ENCODE assay signal across 16 cellular contexts in genomic region chr2:150698016-150698661, GRCh38.
A peak's percentile ranks its signal among the peaks of the same experiment; 100 is the strongest.
DNase-seq lines count a peak whose midpoint lies in the region; ATAC-seq and TF ChIP-seq lines count a peak whose summit lies in the region.
"Had no signal": no experiment of that assay in that cellular context is flagged by ENCODE, and none has a peak within 500 bp of the region (broad histone marks: within the 10 kb centered on the region; RNA-seq: fewer than 3 reads in every experiment).

No MANE protein-coding gene starts in this region.

- H3K27ac Mint-ChIP-seq in osteocyte (ENCODE audit: unreplicated experiment) = peak overlapping the region; percentile 84
- H3K27ac Mint-ChIP-seq in activated T-helper 1 cell treated with anti-CD3 and anti-CD28 coated beads, Interleukin-12 subunit alpha, Interleukin-12 subunit beta, Interleukin-2, Interleukin-4 antibody, amounts not matched to agents 30 ng/mL and 10 ng/mL and 1 ng/mL, durations not matched to agents 14 hours and 24 hours and 36 hours = no peak overlapping the region
- H3K27ac Mint-ChIP-seq: activated naive CD8-positive, alpha-beta T cell treated with anti-CD3 and anti-CD28 coated beads, Interleukin-2, amount 50 U/mL, for 24 hours had no signal

- no peaks in the 10 kb centered on the region for H3K9me3 ChIP-seq in WERI-Rb-1 (ENCODE audit: severe bottlenecking)
- H3K9me3 ChIP-seq: BLaER1, lower lobe of right lung, MG63 had no signal

- H3K27ac ChIP-seq in WERI-Rb-1 = no peak overlapping the region
- H3K27ac ChIP-seq: BLaER1, lower lobe of right lung had no signal

- H3K4me3 Mint-ChIP-seq in osteocyte (ENCODE audit: unreplicated experiment) = no peak overlapping the region
- no peak overlapping the region for H3K4me3 Mint-ChIP-seq in activated T-helper 1 cell treated with anti-CD3 and anti-CD28 coated beads, Interleukin-12 subunit alpha, Interleukin-12 subunit beta, Interleukin-2, Interleukin-4 antibody, amounts not matched to agents 30 ng/mL and 10 ng/mL and 1 ng/mL, durations not matched to agents 14 hours and 24 hours and 36 hours
- H3K4me3 Mint-ChIP-seq: activated naive CD8-positive, alpha-beta T cell treated with anti-CD3 and anti-CD28 coated beads, Interleukin-2, amount 50 U/mL, for 24 hours had no signal

- no peak overlapping the region for H3K4me3 ChIP-seq in AG09309 (ENCODE audit: control insufficient read depth, low read depth, low read length)
- H3K4me3 ChIP-seq in fibroblast of mammary gland (ENCODE audit: control insufficient read depth, low read depth, low read length) = no peak overlapping the region
- H3K4me3 ChIP-seq in WERI-Rb-1 (ENCODE audit: low read depth, low read length) = no peak overlapping the region
- H3K4me3 ChIP-seq: BLaER1, lower lobe of right lung, MG63 had no signal

- H3K27me3 ChIP-seq in WERI-Rb-1 (ENCODE audit: insufficient read depth, low read depth, severe bottlenecking) = no peaks in the 10 kb centered on the region
- H3K27me3 ChIP-seq: BLaER1, MG63 had no signal

- H3K4me1 Mint-ChIP-seq in osteocyte (ENCODE audit: unreplicated experiment) = peaks cover 35% of the 10 kb centered on the region
- no peaks in the 10 kb centered on the region for H3K4me1 Mint-ChIP-seq in activated T-helper 1 cell treated with anti-CD3 and anti-CD28 coated beads, Interleukin-12 subunit alpha, Interleukin-12 subunit beta, Interleukin-2, Interleukin-4 antibody, amounts not matched to agents 30 ng/mL and 10 ng/mL and 1 ng/mL, durations not matched to agents 14 hours and 24 hours and 36 hours (ENCODE audit: low read depth)
- H3K4me1 Mint-ChIP-seq: activated naive CD8-positive, alpha-beta T cell treated with anti-CD3 and anti-CD28 coated beads, Interleukin-2, amount 50 U/mL, for 24 hours had no signal

- no peaks in the 10 kb centered on the region for H3K36me3 ChIP-seq in WERI-Rb-1
- H3K36me3 ChIP-seq: BLaER1, lower lobe of right lung, MG63 had no signal

- ATAC-seq in GM18858 (IDR thresholded peaks at IDR 0.05; ENCODE audit: unreplicated experiment) = no peak
- ATAC-seq: activated naive CD8-positive, alpha-beta T cell treated with anti-CD3 and anti-CD28 coated beads, Interleukin-2, amount 50 U/mL, for 24 hours; lower lobe of right lung had no signal

- H3K36me3 Mint-ChIP-seq in osteocyte (ENCODE audit: unreplicated experiment) = no peaks in the 10 kb centered on the region
- H3K36me3 Mint-ChIP-seq in activated T-helper 1 cell treated with anti-CD3 and anti-CD28 coated beads, Interleukin-12 subunit alpha, Interleukin-12 subunit beta, Interleukin-2, Interleukin-4 antibody, amounts not matched to agents 30 ng/mL and 10 ng/mL and 1 ng/mL, durations not matched to agents 14 hours and 24 hours and 36 hours (ENCODE audit: low read depth) = no peaks in the 10 kb centered on the region

- no peaks in the 10 kb centered on the region for H3K9me3 Mint-ChIP-seq in osteocyte (ENCODE audit: unreplicated experiment)
- no peaks in the 10 kb centered on the region for H3K9me3 Mint-ChIP-seq in activated T-helper 1 cell treated with anti-CD3 and anti-CD28 coated beads, Interleukin-12 subunit alpha, Interleukin-12 subunit beta, Interleukin-2, Interleukin-4 antibody, amounts not matched to agents 30 ng/mL and 10 ng/mL and 1 ng/mL, durations not matched to agents 14 hours and 24 hours and 36 hours
- H3K9me3 Mint-ChIP-seq: activated naive CD8-positive, alpha-beta T cell treated with anti-CD3 and anti-CD28 coated beads, Interleukin-2, amount 50 U/mL, for 24 hours had no signal

- no peaks in the 10 kb centered on the region for H3K27me3 Mint-ChIP-seq in osteocyte (ENCODE audit: unreplicated experiment)
- no peaks in the 10 kb centered on the region for H3K27me3 Mint-ChIP-seq in activated T-helper 1 cell treated with anti-CD3 and anti-CD28 coated beads, Interleukin-12 subunit alpha, Interleukin-12 subunit beta, Interleukin-2, Interleukin-4 antibody, amounts not matched to agents 30 ng/mL and 10 ng/mL and 1 ng/mL, durations not matched to agents 14 hours and 24 hours and 36 hours (ENCODE audit: insufficient read depth)
- H3K27me3 Mint-ChIP-seq: activated naive CD8-positive, alpha-beta T cell treated with anti-CD3 and anti-CD28 coated beads, Interleukin-2, amount 50 U/mL, for 24 hours had no signal

- intact Hi-C loops in activated T-helper 1 cell treated with anti-CD3 and anti-CD28 coated beads, Interleukin-12 subunit alpha, Interleukin-12 subunit beta, Interleukin-2, Interleukin-4 antibody, amounts not matched to agents 30 ng/mL and 10 ng/mL and 1 ng/mL, durations not matched to agents 14 hours and 24 hours and 36 hours (cut with micrococcal nuclease) = no loop called here

- TF ChIP-seq CTCF in AG09309 (IDR thresholded peaks at IDR 0.05; ENCODE audit: control insufficient read depth, insufficient read depth, low read depth, low read length, missing control alignments) (no peak), fibroblast of mammary gland (conservative IDR thresholded peaks at IDR 0.05; ENCODE audit: control insufficient read depth, insufficient read depth, low read depth, low read length) (no peak), osteocyte (IDR thresholded peaks at IDR 0.05) (no peak), WERI-Rb-1 (IDR thresholded peaks at IDR 0.05; ENCODE audit: low read depth, low read length) (no peak)

- DNase-seq in AG09309 (ENCODE audit: low read depth) = peak; percentile 90
- peak; percentile 45 for DNase-seq in M059J (ENCODE audit: low read depth)
- DNase-seq in fibroblast of mammary gland (ENCODE audit: low read depth) = peak; percentile 80
- no peak for DNase-seq in osteocyte (ENCODE audit: extremely low spot score, unreplicated experiment)
- no peak for DNase-seq in WERI-Rb-1
- DNase-seq in activated T-helper 1 cell treated with anti-CD3 and anti-CD28 coated beads, Interleukin-12 subunit alpha, Interleukin-12 subunit beta, Interleukin-2, Interleukin-4 antibody, amounts not matched to agents 30 ng/mL and 10 ng/mL and 1 ng/mL, durations not matched to agents 14 hours and 24 hours and 36 hours (ENCODE audit: low spot score) = no peak
- DNase-seq in 8988T = no peak
- DNase-seq: activated CD4-positive, CD25-positive, alpha-beta regulatory T cell; activated naive CD8-positive, alpha-beta T cell treated with anti-CD3 and anti-CD28 coated beads, Interleukin-2, amount 50 U/mL, for 24 hours; dermis blood vessel endothelial cell; DMS53; hypothalamus; lower lobe of right lung; MG63 had no signal

Comparison
In these comparisons a context has a peak if more than half of its experiments do, and no peak if none do; other contexts are left out.
1. DNase-seq: peak in AG09309 (single experiment), M059J (single experiment) and fibroblast of mammary gland (single experiment); none in osteocyte (single experiment), WERI-Rb-1 (single experiment), activated T-helper 1 cell treated with anti-CD3 and anti-CD28 coated beads, Interleukin-12 subunit alpha, Interleukin-12 subunit beta, Interleukin-2, Interleukin-4 antibody, amounts not matched to agents 30 ng/mL and 10 ng/mL and 1 ng/mL, durations not matched to agents 14 hours and 24 hours and 36 hours (single experiment) and 8988T (single experiment).